ENCODE assay signal across 21 cellular contexts in the genomic region with DNA sequence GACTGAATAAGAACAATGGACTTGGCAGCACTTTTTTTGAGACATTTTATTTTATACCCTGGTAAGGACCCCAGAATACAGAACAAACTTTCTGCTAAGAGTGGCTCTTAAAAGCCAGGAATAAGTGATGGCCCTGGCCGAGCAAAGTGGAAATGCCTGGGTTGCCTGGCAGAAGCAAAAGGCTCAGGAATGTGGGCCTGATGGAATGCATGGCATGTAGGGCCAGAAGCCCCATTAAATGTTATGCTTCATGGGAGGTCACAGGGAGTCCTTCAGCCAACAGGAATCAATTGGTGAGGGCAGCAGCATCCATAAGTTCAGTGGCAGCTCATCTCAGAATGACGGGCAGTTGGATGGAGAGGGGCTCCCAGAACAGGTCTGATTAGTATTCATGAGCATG.
DNase-seq lines count a peak whose midpoint lies in the region; ATAC-seq and TF ChIP-seq lines count a peak whose summit lies in the region.
"Had no signal": no experiment of that assay in that cellular context is flagged by ENCODE, and none has a peak within 500 bp of the region (broad histone marks: within the 10 kb centered on the region; RNA-seq: fewer than 3 reads in every experiment).

No MANE protein-coding gene starts in this region.

- TF ChIP-seq CTCF in HFFc6 (IDR thresholded peaks at IDR 0.05) (no peak), upper lobe of right lung (IDR thresholded peaks at IDR 0.05) (no peak)

- peaks cover 16% of the 10 kb centered on the region for H3K4me1 Mint-ChIP-seq in HFFc6 (ENCODE audit: low read depth)
- H3K4me1 Mint-ChIP-seq: activated naive CD8-positive, alpha-beta T cell treated with anti-CD3 and anti-CD28 coated beads for 36 hours; IgD-negative memory B cell had no signal

- H3K9ac ChIP-seq in adipocyte (ENCODE audit: low read length): no peak overlapping the region

- H3K36me3 ChIP-seq in adipocyte (ENCODE audit: control insufficient read depth, insufficient read depth, low read length, severe bottlenecking) (no peaks in the 10 kb centered on the region), upper lobe of right lung (no peaks in the 10 kb centered on the region)
- H3K36me3 ChIP-seq: lower lobe of right lung had no signal

- H3K27ac ChIP-seq in upper lobe of right lung: no peak overlapping the region
- H3K27ac ChIP-seq: lower lobe of right lung, testis had no signal

- peak; percentile 29 for ATAC-seq in upper lobe of right lung
- no peak for ATAC-seq in left lobe of liver
- ATAC-seq: activated CD8-positive, alpha-beta T cell treated with anti-CD3 and anti-CD28 coated beads, Interleukin-2, amount 10 ng/mL, durations not matched to agents 7 days and 5 days; natural killer cell treated with Interleukin-12 subunit alpha and Interleukin-12 subunit beta and Interleukin-15 and Interleukin-18, amount 100 ng/mL, for 72 hours had no signal

- no peaks in the 10 kb centered on the region for H3K9me3 ChIP-seq in adipocyte (ENCODE audit: control insufficient read depth, low read length)
- H3K9me3 ChIP-seq in upper lobe of right lung: no peaks in the 10 kb centered on the region
- H3K9me3 ChIP-seq: lower lobe of right lung, testis had no signal

- intact Hi-C loops in upper lobe of right lung (cut with DNase I): no loop called here

- no peaks in the 10 kb centered on the region for H3K4me1 ChIP-seq in adipocyte (ENCODE audit: control insufficient read depth, insufficient read depth, low read length)
- no peaks in the 10 kb centered on the region for H3K4me1 ChIP-seq in upper lobe of right lung
- H3K4me1 ChIP-seq: lower lobe of right lung, testis had no signal

- peaks cover 5% of the 10 kb centered on the region; the same call in 1 of the 2 replicates for H3K27me3 Mint-ChIP-seq in HFFc6 (ENCODE audit: insufficient read depth)
- H3K27me3 Mint-ChIP-seq: IgD-negative memory B cell; natural killer cell treated with Interleukin-12 subunit alpha and Interleukin-12 subunit beta and Interleukin-15 and Interleukin-18, amount 100 ng/mL, for 72 hours had no signal

- no peak overlapping the region; the same call in 1 of the 2 replicates for H3K4me3 Mint-ChIP-seq in HFFc6
- H3K4me3 Mint-ChIP-seq: activated CD8-positive, alpha-beta T cell treated with anti-CD3 and anti-CD28 coated beads, Interleukin-2, amount 10 ng/mL, durations not matched to agents 7 days and 5 days; activated naive CD8-positive, alpha-beta T cell treated with anti-CD3 and anti-CD28 coated beads for 36 hours; IgD-negative memory B cell; natural killer cell treated with Interleukin-12 subunit alpha and Interleukin-12 subunit beta and Interleukin-15 and Interleukin-18, amount 100 ng/mL, for 72 hours had no signal

- H3K4me3 ChIP-seq in adipocyte (ENCODE audit: low read length) (no peak overlapping the region), upper lobe of right lung (no peak overlapping the region)
- H3K4me3 ChIP-seq: lower lobe of right lung, testis had no signal

- H3K27me3 ChIP-seq in adipocyte (replicated peaks; ENCODE audit: control insufficient read depth, insufficient read depth, low read length) (no peaks in the 10 kb centered on the region), upper lobe of right lung (no peaks in the 10 kb centered on the region)
- H3K27me3 ChIP-seq: testis had no signal

- DNase-seq in HFFc6 (peak; percentile 20), adipocyte (ENCODE audit: low read depth) (peak; percentile 14), kidney glomerular epithelial cell (lab: John Stamatoyannopoulos, UW) (peak; percentile 41), upper lobe of right lung (no peak), NCI-H187 (lab: John Stamatoyannopoulos, UW) (no peak), activated gamma-delta T cell (lab: John Stamatoyannopoulos, UW) (no peak), left lobe of liver (ENCODE audit: low spot score) (no peak)
- no peak for DNase-seq in activated naive CD4-positive, alpha-beta T cell treated with Interleukin-2 at 50 U/mL for 16 hours
- DNase-seq: activated CD4-positive, CD25-positive, alpha-beta regulatory T cell; activated CD8-positive, alpha-beta T cell treated with anti-CD3 and anti-CD28 coated beads, Interleukin-2, amount 10 ng/mL, durations not matched to agents 7 days and 5 days; activated naive CD8-positive, alpha-beta T cell treated with anti-CD3 and anti-CD28 coated beads for 36 hours; activated T-cell treated with anti-CD3 and anti-CD28 coated beads, Interleukin-2, amount 50 U/mL, for 48 hours; C1 segment of cervical spinal cord; glutamatergic neuron; lower lobe of right lung; NCI-H1048; NCI-H69; SHP77; testis had no signal

- no peak overlapping the region for H3K27ac Mint-ChIP-seq in HFFc6
- H3K27ac Mint-ChIP-seq: activated CD8-positive, alpha-beta T cell treated with anti-CD3 and anti-CD28 coated beads, Interleukin-2, amount 10 ng/mL, durations not matched to agents 7 days and 5 days; activated naive CD8-positive, alpha-beta T cell treated with anti-CD3 and anti-CD28 coated beads for 36 hours; IgD-negative memory B cell; natural killer cell treated with Interleukin-12 subunit alpha and Interleukin-12 subunit beta and Interleukin-15 and Interleukin-18, amount 100 ng/mL, for 72 hours had no signal

- H3K9me3 Mint-ChIP-seq in HFFc6: no peaks in the 10 kb centered on the region
- H3K9me3 Mint-ChIP-seq: activated naive CD8-positive, alpha-beta T cell treated with anti-CD3 and anti-CD28 coated beads for 36 hours had no signal

- no peaks in the 10 kb centered on the region for H3K36me3 Mint-ChIP-seq in HFFc6 (ENCODE audit: low read depth)
- H3K36me3 Mint-ChIP-seq: activated naive CD8-positive, alpha-beta T cell treated with anti-CD3 and anti-CD28 coated beads for 36 hours; natural killer cell treated with Interleukin-12 subunit alpha and Interleukin-12 subunit beta and Interleukin-15 and Interleukin-18, amount 100 ng/mL, for 72 hours had no signal

Comparison
In these comparisons a context has a peak if more than half of its experiments do, and no peak if none do; other contexts are left out.
1. DNase-seq: peak in HFFc6 (single experiment), adipocyte (single experiment) and kidney glomerular epithelial cell (single experiment); none in upper lobe of right lung (single experiment), NCI-H187 (0 of 2), activated naive CD4-positive, alpha-beta T cell treated with Interleukin-2 at 50 U/mL for 16 hours (single experiment), activated gamma-delta T cell (single experiment) and left lobe of liver (single experiment).